ENCODE assay signal across 8 cellular contexts in genomic region chr2:85445316-85446295, GRCh38.
DNase-seq lines count a peak whose midpoint lies in the region; ATAC-seq lines count a peak whose summit lies in the region.

No MANE protein-coding gene starts in this region.

- peak overlapping the region in 12 of 21 experiments; percentile 16 to 75 (median 51) for H3K27ac ChIP-seq in skin epidermis

- ATAC-seq in HG02759 (IDR thresholded peaks at IDR 0.05; ENCODE audit: unreplicated experiment) (no peak), GM19455 (IDR thresholded peaks at IDR 0.05; ENCODE audit: unreplicated experiment) (no peak)

- DNase-seq in EH (ENCODE audit: low read depth) (peak; percentile 90), RKO (ENCODE audit: low spot score) (peak; percentile 26), glomerular visceral epithelial cell (ENCODE audit: extremely low spot score) (peak; percentile 45), UCSD-AML1 (lab: John Stamatoyannopoulos, UW; ENCODE audit: unreplicated experiment) (no peak)
- DNase-seq in activated CD8-positive, alpha-beta memory T cell treated with anti-CD3 and anti-CD28 coated beads, Interleukin-2, amount 50 U/mL, for 4 hours = no peak

- no peak overlapping the region for H3K4me3 ChIP-seq in skin epidermis

Comparison
In these comparisons a context has a peak if more than half of its experiments do, and no peak if none do; other contexts are left out.
1. DNase-seq: peak in EH (single experiment), RKO (single experiment) and glomerular visceral epithelial cell (single experiment); none in UCSD-AML1 (single experiment) and activated CD8-positive, alpha-beta memory T cell treated with anti-CD3 and anti-CD28 coated beads, Interleukin-2, amount 50 U/mL, for 4 hours (single experiment).